Comparison of ENCODE assay signal across 7 cellular contexts in the genomic region with DNA sequence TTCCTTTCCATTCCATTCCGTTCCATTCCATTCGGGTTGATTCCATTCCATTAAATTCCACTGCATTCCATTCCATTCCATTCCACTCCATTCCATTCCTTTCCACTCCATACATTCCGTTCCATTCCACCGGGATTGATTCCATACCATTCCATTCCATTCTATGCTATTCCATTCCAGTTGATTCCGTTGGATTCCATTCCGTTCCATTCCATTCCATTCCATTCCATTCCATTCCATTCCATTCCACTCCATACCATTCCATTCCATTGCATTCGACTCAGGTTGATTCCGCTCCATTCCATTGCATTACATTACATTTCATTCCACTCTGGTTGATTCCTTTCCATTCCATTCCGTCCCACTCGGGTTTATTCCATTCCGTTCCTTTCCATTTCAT.
DNase-seq lines count a peak whose midpoint lies in the region; ATAC-seq, FAIRE-seq and TF ChIP-seq lines count a peak whose summit lies in the region.
"Not testable (repeated sequence)": the region's sequence is repeated elsewhere in the genome, so short reads cannot be mapped to it uniquely, and the experiment has no call there.

No MANE protein-coding gene starts in this region.

- not testable (repeated sequence) for TF ChIP-seq RAD21 in GM12878 (IDR thresholded peaks at IDR 0.05; ENCODE audit: insufficient read depth, low read depth, low read length); liver (IDR thresholded peaks at IDR 0.05)

- H3K9ac ChIP-seq in HUES64 (ENCODE audit: low read depth, low read length); GM12878 (ENCODE audit: control insufficient read depth, insufficient read depth, low read length); liver (ENCODE audit: low read depth in 1 of 2, low read length in 2 of 2): not testable (repeated sequence)

- H3K27me3 Mint-ChIP-seq in endothelial cell (ENCODE audit: unreplicated experiment) = peaks cover 46% of the 10 kb centered on the region

- DNase-seq in NAMALWA (ENCODE audit: low spot score) = peak; percentile 26
- not testable (repeated sequence) for DNase-seq in GM12878 (ENCODE audit: low read depth, low spot score); endothelial cell (ENCODE audit: low spot score)
- DNase-seq in hepatocyte (ENCODE audit: low spot score) = peak; percentile 36

- SMC1A ChIA-PET in GM12878 (lab: Charles Lee; ENCODE audit: uncharacterized antibody, unreplicated experiment) = not testable (repeated sequence)

- RAD21 ChIA-PET in GM12878 (lab: Charles Lee; ENCODE audit: unreplicated experiment) = not testable (repeated sequence)

- H3K4me2 ChIP-seq in GM12878 (ENCODE audit: control insufficient read depth, insufficient read depth); hepatocyte: not testable (repeated sequence)

- BruUV-seq in GM12878 (replicated peaks; lab: Mats Ljungman, UMichigan) = not testable (repeated sequence)

- CTCF ChIA-PET in HEK293 (lab: Yijun Ruan, JAX); GM12878 (lab: Yijun Ruan, JAX): not testable (repeated sequence)

- peaks cover 64% of the 10 kb centered on the region for H3K9me3 Mint-ChIP-seq in endothelial cell (ENCODE audit: unreplicated experiment)

- peaks cover 60% of the 10 kb centered on the region for H3K36me3 Mint-ChIP-seq in endothelial cell (ENCODE audit: low read depth, unreplicated experiment)

- not testable (repeated sequence) for H3K36me3 ChIP-seq in HEK293 (ENCODE audit: control insufficient read depth in 2 of 2, insufficient read depth in 1 of 2, low read length in 2 of 2); HUES64 (ENCODE audit: insufficient read depth, low read length); GM12878 (ENCODE audit: control insufficient read depth in 2 of 2, insufficient read depth in 2 of 2, low read length in 1 of 2); hepatocyte (replicated peaks; ENCODE audit: insufficient read depth, low read depth); liver (ENCODE audit: control insufficient read depth in 4 of 4, insufficient read depth in 3 of 4, low read depth in 1 of 4, low read length in 3 of 4)

- not testable (repeated sequence) for TF ChIP-seq POLR2A in GM12878 (IDR thresholded peaks at IDR 0.05; ENCODE audit: low read depth, low read length)

- not testable (repeated sequence) for H3K27me3 ChIP-seq in HUES64 (ENCODE audit: insufficient read depth, low read length); GM12878 (replicated peaks in 1 of 2; ENCODE audit: control insufficient read depth in 2 of 2, insufficient read depth in 2 of 2, low read length in 1 of 2); hepatocyte; liver (ENCODE audit: control insufficient read depth in 4 of 4, insufficient read depth in 4 of 4, low read length in 3 of 4)

- not testable (repeated sequence) for H2AFZ ChIP-seq in GM12878 (ENCODE audit: control insufficient read depth, low read depth, low read length); hepatocyte

- H3K4me1 Mint-ChIP-seq in endothelial cell (ENCODE audit: unreplicated experiment) = not testable (repeated sequence)

- POLR2A ChIA-PET in HEK293 (lab: Yijun Ruan, JAX); GM12878 (lab: Charles Lee): not testable (repeated sequence)

- not testable (repeated sequence) for ATAC-seq in GM12878

- H3K9me2 ChIP-seq in hepatocyte (replicated peaks; ENCODE audit: insufficient read depth) = not testable (repeated sequence)

- WGBS in HUES64 = 77% methylated on average over 11 of the region's 11 CpGs
- 43% methylated on average over 11 of the region's 11 CpGs for WGBS in GM12878 (ENCODE audit: insufficient coverage, insufficient replicate concordance, low lambda C conversion rate, missing lambda C conversion rate)
- 59% methylated on average over 11 of the region's 11 CpGs for WGBS in hepatocyte (ENCODE audit: low lambda C conversion rate, missing lambda C conversion rate)
- 67% methylated on average over 11 of the region's 11 CpGs for WGBS in liver

- H3K27ac Mint-ChIP-seq in endothelial cell (ENCODE audit: unreplicated experiment) = peak overlapping the region; percentile 0

- TF ChIP-seq CTCF in HEK293 (tag by site-specific recombination; IDR thresholded peaks at IDR 0.05); GM12878 (IDR thresholded peaks at IDR 0.05 in 2 of 3, conservative IDR thresholded peaks at IDR 0.05 in 1 of 3; ENCODE audit: control insufficient read depth in 2 of 3, extremely low read depth in 1 of 3, insufficient read depth in 1 of 3, low read depth in 3 of 3, low read length in 3 of 3); endothelial cell (IDR thresholded peaks at IDR 0.05; ENCODE audit: unreplicated experiment); hepatocyte (IDR thresholded peaks at IDR 0.05; ENCODE audit: poor library complexity); liver (IDR thresholded peaks at IDR 0.05; ENCODE audit: low read depth, low read length, missing input control): not testable (repeated sequence)

- intact Hi-C loops in GM12878 (cut with micrococcal nuclease; ENCODE audit: unreplicated experiment) = not testable (repeated sequence)

- not testable (repeated sequence) for TF ChIP-seq EP300 in GM12878 (IDR thresholded peaks at IDR 0.05; ENCODE audit: borderline replicate concordance in 1 of 2, control insufficient read depth in 1 of 2, low read depth in 2 of 2, low read length in 2 of 2)

- not testable (repeated sequence) for H4K20me1 ChIP-seq in GM12878 (ENCODE audit: control insufficient read depth, insufficient read depth); hepatocyte (ENCODE audit: insufficient read depth, poor library complexity, severe bottlenecking)

- not testable (repeated sequence) for H3K79me2 ChIP-seq in GM12878 (ENCODE audit: control insufficient read depth, insufficient read depth, low read length); hepatocyte

- H3K4me3 ChIP-seq in HEK293 (ENCODE audit: low read depth, low read length); GM12878; hepatocyte: not testable (repeated sequence)
- H3K4me3 ChIP-seq in HUES64 (ENCODE audit: low read length) = peak overlapping the region; percentile 22; the same call in 1 of the 2 replicates
- peak overlapping the region in 2 of 3 donors; percentile 32 to 36 for H3K4me3 ChIP-seq in liver (ENCODE audit: low read depth in 1 of 3, low read length in 3 of 3)

- H3K9me3 ChIP-seq in HEK293 (ENCODE audit: control insufficient read depth, insufficient read depth, low read depth, low read length) = not testable (repeated sequence)
- H3K9me3 ChIP-seq in HUES64 (ENCODE audit: insufficient read depth, low read depth, low read length) (peaks cover 60% of the 10 kb centered on the region), GM12878 (replicated peaks; ENCODE audit: control insufficient read depth, insufficient read depth, low read length) (peaks cover 11% of the 10 kb centered on the region; the same call in 2 of the 3 replicates), hepatocyte (ENCODE audit: low read depth) (peaks cover 16% of the 10 kb centered on the region), liver (ENCODE audit: control insufficient read depth in 4 of 4, low read length in 3 of 4) (peaks cover 7 to 61% (median 53%) of the 10 kb centered on the region in 4 donors)

- H3K4me3 Mint-ChIP-seq in endothelial cell (ENCODE audit: unreplicated experiment) = peak overlapping the region; percentile 4

- in situ Hi-C loops in GM12878 (cut with MboI) = not testable (repeated sequence)

- not testable (repeated sequence) for H3K27ac ChIP-seq in HEK293 (ENCODE audit: extremely low read depth, low read depth, low read length); HUES64 (ENCODE audit: low read depth, low read length); GM12878 (ENCODE audit: control insufficient read depth, insufficient read depth); hepatocyte; liver (ENCODE audit: low read depth in 1 of 2, low read length in 2 of 2)

- FAIRE-seq in GM12878 (lab: Jason Lieb, UNC) = not testable (repeated sequence)

- H3K4me1 ChIP-seq in HEK293 (ENCODE audit: control insufficient read depth, insufficient read depth, low read length); HUES64 (ENCODE audit: insufficient read depth, low read length); GM12878 (ENCODE audit: control insufficient read depth, insufficient read depth, low read length); hepatocyte (ENCODE audit: insufficient read depth); liver (ENCODE audit: control insufficient read depth in 4 of 4, insufficient read depth in 4 of 4, low read length in 3 of 4): not testable (repeated sequence)

TF ChIP-seq in HEK293, 187 proteins besides CTCF, POLR2A, EP300 and RAD21:
- 0 out of 2 replicates have a peak, but pooled peaks have one; percentile 2 for TF ChIP-seq ZNF140 (tag by site-specific recombination; IDR thresholded peaks at IDR 0.05)

TF ChIP-seq in GM12878, 131 proteins besides CTCF, POLR2A, EP300 and RAD21:
- 0 out of 2 replicates have a peak, but pooled peaks have one; percentile 29 for TF ChIP-seq EED (IDR thresholded peaks at IDR 0.05; ENCODE audit: low read depth)
